Comparison of ENCODE assay signal across 18 cellular contexts in the genomic region with DNA sequence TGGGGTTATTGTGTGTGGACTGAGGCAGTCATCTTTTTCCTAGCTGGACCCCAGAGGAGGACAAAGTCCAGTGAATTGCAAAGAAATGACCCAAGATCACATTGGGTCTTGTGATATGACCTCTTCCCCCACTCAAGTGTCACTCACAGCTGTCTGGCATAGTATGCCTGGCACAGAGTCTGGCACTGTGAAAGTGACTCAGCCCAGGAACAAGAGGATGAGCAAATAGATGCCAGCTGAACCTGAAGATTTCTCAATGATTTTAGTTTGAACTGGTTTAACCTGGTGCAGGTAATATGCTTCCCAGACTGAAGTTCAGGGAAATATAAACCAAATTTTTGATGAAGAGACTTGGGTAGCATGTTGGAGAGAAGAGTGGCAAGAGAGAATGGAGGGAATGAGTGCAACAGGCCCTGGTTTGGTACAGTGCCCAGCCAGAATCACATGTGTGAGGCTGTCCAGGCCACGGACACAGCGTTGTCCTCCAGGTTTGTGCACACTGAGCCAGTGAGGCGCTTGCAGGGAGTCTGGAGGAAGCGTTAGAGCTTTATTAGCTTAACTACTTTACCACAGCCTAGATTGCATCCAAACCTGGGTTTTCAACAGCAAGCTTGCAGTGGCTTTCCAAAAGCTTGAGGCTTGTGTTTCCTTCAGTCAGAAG.
"Had no signal": no experiment of that assay in that cellular context is flagged by ENCODE, and none has a peak within 500 bp of the region (broad histone marks: within the 10 kb centered on the region; RNA-seq: fewer than 3 reads in every experiment).

No MANE protein-coding gene starts in this region.

- H3K27ac ChIP-seq: lower lobe of right lung, spleen, transverse colon had no signal

- FAIRE-seq: TTC549 had no signal

- ATAC-seq: activated T-helper 17 cell treated with anti-CD3 and anti-CD28 coated beads, Interleukin-2, amount 50 U/mL, for 72 hours; lower lobe of right lung; naive thymus-derived CD8-positive, alpha-beta T cell; T-helper 17 cell had no signal

- DNase-seq: activated CD4-positive, alpha-beta T cell treated with anti-CD3 and anti-CD28 coated beads, Interleukin-2, amount 10 ng/mL, durations not matched to agents 7 days and 5 days; activated CD4-positive, CD25-positive, alpha-beta regulatory T cell; activated naive CD4-positive, alpha-beta T cell treated with anti-CD3 and anti-CD28 coated beads, Interleukin-2, amount 10 ng/mL, durations not matched to agents 7 days and 5 days; activated T-cell treated with anti-CD3 and anti-CD28 coated beads for 4 hours; dermis blood vessel endothelial cell; endodermal cell; head of caudate nucleus; lower lobe of right lung; naive thymus-derived CD8-positive, alpha-beta T cell; posterior cingulate gyrus; spleen; stimulated activated CD4-positive, alpha-beta T cell treated with anti-CD3 and anti-CD28 coated beads, Interleukin-1b, Interleukin-23, amount 100 ng/mL, for 48 hours; stimulated activated naive CD4-positive, alpha-beta T cell; substantia nigra; T-helper 17 cell; transverse colon had no signal

- H3K36me3 Mint-ChIP-seq: activated naive CD4-positive, alpha-beta T cell treated with anti-CD3 and anti-CD28 coated beads, Interleukin-2, amount 10 ng/mL, durations not matched to agents 7 days and 5 days; naive thymus-derived CD8-positive, alpha-beta T cell had no signal

- H3K4me1 Mint-ChIP-seq: activated CD4-positive, alpha-beta T cell treated with anti-CD3 and anti-CD28 coated beads, Interleukin-2, amount 10 ng/mL, durations not matched to agents 7 days and 5 days; activated naive CD4-positive, alpha-beta T cell treated with anti-CD3 and anti-CD28 coated beads, Interleukin-2, amount 10 ng/mL, durations not matched to agents 7 days and 5 days; activated T-helper 17 cell treated with anti-CD3 and anti-CD28 coated beads, Interleukin-2, amount 50 U/mL, for 72 hours; naive thymus-derived CD8-positive, alpha-beta T cell; T-helper 17 cell had no signal

- H3K4me1 ChIP-seq: lower lobe of right lung, spleen, transverse colon had no signal

- H3K27ac Mint-ChIP-seq: activated CD4-positive, alpha-beta T cell treated with anti-CD3 and anti-CD28 coated beads, Interleukin-2, amount 10 ng/mL, durations not matched to agents 7 days and 5 days; activated naive CD4-positive, alpha-beta T cell treated with anti-CD3 and anti-CD28 coated beads, Interleukin-2, amount 10 ng/mL, durations not matched to agents 7 days and 5 days; activated T-helper 17 cell treated with anti-CD3 and anti-CD28 coated beads, Interleukin-2, amount 50 U/mL, for 72 hours; endodermal cell; naive thymus-derived CD8-positive, alpha-beta T cell; T-helper 17 cell had no signal

- H3K9me3 Mint-ChIP-seq: activated CD4-positive, alpha-beta T cell treated with anti-CD3 and anti-CD28 coated beads, Interleukin-2, amount 10 ng/mL, durations not matched to agents 7 days and 5 days had no signal

- H3K4me3 ChIP-seq: lower lobe of right lung, spleen, transverse colon had no signal

- H3K27me3 ChIP-seq: spleen, transverse colon had no signal

- H3K4me3 Mint-ChIP-seq: activated CD4-positive, alpha-beta T cell treated with anti-CD3 and anti-CD28 coated beads, Interleukin-2, amount 10 ng/mL, durations not matched to agents 7 days and 5 days; activated naive CD4-positive, alpha-beta T cell treated with anti-CD3 and anti-CD28 coated beads, Interleukin-2, amount 10 ng/mL, durations not matched to agents 7 days and 5 days; activated T-helper 17 cell treated with anti-CD3 and anti-CD28 coated beads, Interleukin-2, amount 50 U/mL, for 72 hours; endodermal cell; naive thymus-derived CD8-positive, alpha-beta T cell; T-helper 17 cell had no signal

- H3K9me3 ChIP-seq: lower lobe of right lung, spleen, transverse colon had no signal

- H3K27me3 Mint-ChIP-seq: activated CD4-positive, alpha-beta T cell treated with anti-CD3 and anti-CD28 coated beads, Interleukin-2, amount 10 ng/mL, durations not matched to agents 7 days and 5 days; activated naive CD4-positive, alpha-beta T cell treated with anti-CD3 and anti-CD28 coated beads, Interleukin-2, amount 10 ng/mL, durations not matched to agents 7 days and 5 days; T-helper 17 cell had no signal

- H3K36me3 ChIP-seq: lower lobe of right lung, spleen, transverse colon had no signal
